9 cellular contexts compared by ENCODE assay signal in the genomic region with DNA sequence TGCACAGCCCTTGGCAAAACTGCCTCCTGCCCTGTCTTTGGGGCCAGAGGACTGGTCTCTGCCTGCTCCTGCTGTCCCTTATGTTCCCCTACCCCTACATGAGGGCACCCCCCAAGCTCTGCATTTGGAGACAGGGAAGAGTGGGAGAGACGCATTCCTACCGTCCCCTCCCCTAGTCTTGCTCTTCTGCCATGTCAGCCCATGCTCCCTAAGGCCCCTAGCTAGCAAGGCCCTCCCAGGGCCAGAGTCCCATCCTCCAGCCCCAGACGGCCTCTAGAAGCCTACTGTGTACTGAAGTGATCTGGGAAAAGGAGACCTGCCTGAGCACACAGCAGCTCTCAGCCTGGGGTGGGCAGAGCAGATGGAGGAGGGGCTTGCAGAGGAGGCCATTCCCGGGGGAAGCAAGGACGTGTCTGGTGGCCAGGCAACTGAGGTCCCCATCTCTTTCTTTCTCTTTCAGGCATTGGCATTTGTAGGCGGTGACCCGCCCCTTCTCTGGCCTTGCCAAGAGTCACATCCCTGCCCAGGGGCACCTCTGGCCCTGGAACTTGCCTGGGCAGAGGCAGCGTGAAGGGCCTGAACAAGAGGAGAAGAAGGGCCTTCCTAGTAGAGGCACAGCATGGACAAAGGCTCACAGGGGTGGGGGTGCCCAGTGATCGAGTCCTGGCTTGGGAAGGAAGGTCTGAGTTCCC. TPM values are rescaled to one million over a fixed set of nuclear protein-coding genes. Genes with fewer than 3 reads are reported as not detected.
DNase-seq lines count a peak whose midpoint lies in the region; ATAC-seq, FAIRE-seq and TF ChIP-seq lines count a peak whose summit lies in the region.
"Not testable (repeated sequence)": the region's sequence is repeated elsewhere in the genome, so short reads cannot be mapped to it uniquely, and the experiment has no call there.
"Had no signal": no experiment of that assay in that cellular context is flagged by ENCODE, and none has a peak within 500 bp of the region (broad histone marks: within the 10 kb centered on the region; RNA-seq: fewer than 3 reads in every experiment).

No MANE protein-coding gene starts in this region.

- H3K27me3 Mint-ChIP-seq in CD8-positive, alpha-beta memory T cell; activated T-cell treated with anti-CD3 and anti-CD28 coated beads, Interleukin-2, amount 50 U/mL, for 4 hours (ENCODE audit: low read depth); astrocyte (ENCODE audit: low read depth, unreplicated experiment); endodermal cell (ENCODE audit: insufficient read depth); immature natural killer cell (ENCODE audit: low read depth in 3 of 3); neural progenitor cell (ENCODE audit: insufficient read depth, low read depth); type B pancreatic cell: not testable (repeated sequence)

- H3K27ac Mint-ChIP-seq in CD8-positive, alpha-beta memory T cell; astrocyte (ENCODE audit: unreplicated experiment); endodermal cell; immature natural killer cell; neural progenitor cell; type B pancreatic cell: not testable (repeated sequence)

- not testable (repeated sequence) for DNase-seq in CD8-positive, alpha-beta memory T cell; activated T-cell treated with anti-CD3 and anti-CD28 coated beads, Interleukin-2, amount 50 U/mL, for 4 hours; astrocyte (ENCODE audit: low read depth); immature natural killer cell; neural progenitor cell (ENCODE audit: low spot score); type B pancreatic cell (ENCODE audit: extremely low spot score, unreplicated experiment)
- DNase-seq in NCI-H82 (lab: John Stamatoyannopoulos, UW) (peak; percentile 13), endodermal cell (peak; percentile 44)

- not testable (repeated sequence) for H3K27me3 ChIP-seq in CD8-positive, alpha-beta memory T cell (ENCODE audit: insufficient read depth, low read length, poor library complexity, severe bottlenecking); astrocyte (ENCODE audit: insufficient read depth, low read length); endodermal cell (ENCODE audit: control insufficient read depth, insufficient read depth, low read length, poor library complexity, severe bottlenecking); neural progenitor cell

- H2AFZ ChIP-seq in astrocyte (ENCODE audit: low read depth, low read length); neural progenitor cell (replicated peaks): not testable (repeated sequence)

- not testable (repeated sequence) for H3K4me1 ChIP-seq in CD8-positive, alpha-beta memory T cell (ENCODE audit: insufficient read depth, low read length); astrocyte (ENCODE audit: insufficient read depth, low read length); endodermal cell (ENCODE audit: control insufficient read depth, insufficient read depth, low read length); neural progenitor cell

- H3K36me3 Mint-ChIP-seq in CD8-positive, alpha-beta memory T cell; activated T-cell treated with anti-CD3 and anti-CD28 coated beads, Interleukin-2, amount 50 U/mL, for 4 hours (ENCODE audit: insufficient read depth); astrocyte (ENCODE audit: low read depth, unreplicated experiment); endodermal cell (ENCODE audit: low read depth); immature natural killer cell; neural progenitor cell; type B pancreatic cell: not testable (repeated sequence)

- H3K4me1 Mint-ChIP-seq in CD8-positive, alpha-beta memory T cell; activated T-cell treated with anti-CD3 and anti-CD28 coated beads, Interleukin-2, amount 50 U/mL, for 4 hours (ENCODE audit: low read depth); astrocyte (ENCODE audit: low read depth, unreplicated experiment); endodermal cell; immature natural killer cell; neural progenitor cell; type B pancreatic cell (ENCODE audit: unreplicated experiment): not testable (repeated sequence)

- H3K79me2 ChIP-seq in astrocyte (ENCODE audit: insufficient read depth, low read length); neural progenitor cell (ENCODE audit: low read depth): not testable (repeated sequence)

- FAIRE-seq in astrocyte (lab: Jason Lieb, UNC): not testable (repeated sequence)

- not testable (repeated sequence) for ATAC-seq in activated T-cell treated with anti-CD3 and anti-CD28 coated beads, Interleukin-2, amount 50 U/mL, for 4 hours

- H3K36me3 ChIP-seq in CD8-positive, alpha-beta memory T cell (ENCODE audit: insufficient read depth, low read length); astrocyte (ENCODE audit: insufficient read depth, low read length); endodermal cell (ENCODE audit: control insufficient read depth, insufficient read depth, low read length); neural progenitor cell: not testable (repeated sequence)

- not testable (repeated sequence) for H3K9me3 ChIP-seq in CD8-positive, alpha-beta memory T cell (ENCODE audit: low read length); astrocyte (ENCODE audit: insufficient read depth, low read depth, low read length); endodermal cell (ENCODE audit: control insufficient read depth, low read length); neural progenitor cell (ENCODE audit: low read depth)

- H3K4me3 ChIP-seq in CD8-positive, alpha-beta memory T cell (ENCODE audit: low read length); astrocyte (ENCODE audit: insufficient read depth, low read depth, low read length); endodermal cell (ENCODE audit: low read length); neural progenitor cell: not testable (repeated sequence)

- 66% methylated on average over 7 of the region's 9 CpGs; no CpG with 5 or more reads in 1 of the 2 experiments for WGBS in endodermal cell (ENCODE audit: insufficient coverage in 1 of 2, insufficient read length in 1 of 2), 2 experiments

- CTCF ChIA-PET in CD8-positive, alpha-beta memory T cell (lab: Charles Lee): not testable (repeated sequence)

- not testable (repeated sequence) for TF ChIP-seq CTCF in astrocyte (IDR thresholded peaks at IDR 0.05; ENCODE audit: insufficient read depth, low read depth, low read length); endodermal cell (conservative IDR thresholded peaks at IDR 0.05); neural progenitor cell (IDR thresholded peaks at IDR 0.05); type B pancreatic cell (conservative IDR thresholded peaks at IDR 0.05)

- POLR2A ChIA-PET in CD8-positive, alpha-beta memory T cell (lab: Charles Lee): not testable (repeated sequence)

- H3K9me3 Mint-ChIP-seq in CD8-positive, alpha-beta memory T cell; activated T-cell treated with anti-CD3 and anti-CD28 coated beads, Interleukin-2, amount 50 U/mL, for 4 hours; astrocyte (ENCODE audit: unreplicated experiment); immature natural killer cell; type B pancreatic cell: not testable (repeated sequence)
- peaks cover 49% of the 10 kb centered on the region for H3K9me3 Mint-ChIP-seq in endodermal cell
- peaks cover 18% of the 10 kb centered on the region for H3K9me3 Mint-ChIP-seq in neural progenitor cell

- not testable (repeated sequence) for H3K27ac ChIP-seq in CD8-positive, alpha-beta memory T cell (ENCODE audit: low read depth, low read length); astrocyte (ENCODE audit: low read depth, low read length); endodermal cell (ENCODE audit: low read depth, low read length); neural progenitor cell

- not testable (repeated sequence) for H4K20me1 ChIP-seq in astrocyte (ENCODE audit: insufficient read depth, low read length); neural progenitor cell (ENCODE audit: low read depth)

- peak overlapping the region; percentile 32 to 80 (median 63) for H3K4me3 Mint-ChIP-seq in CD8-positive, alpha-beta memory T cell
- H3K4me3 Mint-ChIP-seq in activated T-cell treated with anti-CD3 and anti-CD28 coated beads, Interleukin-2, amount 50 U/mL, for 4 hours: peak overlapping the region; percentile 63
- H3K4me3 Mint-ChIP-seq in astrocyte (ENCODE audit: unreplicated experiment) (peak overlapping the region; percentile 50), endodermal cell (peak overlapping the region; percentile 54), immature natural killer cell (peak overlapping the region in 4 of 5 donors; percentile 30 to 50 (median 34)), neural progenitor cell (peak overlapping the region; percentile 81), type B pancreatic cell (peak overlapping the region; percentile 68)

- not testable (repeated sequence) for H3K4me2 ChIP-seq in astrocyte (ENCODE audit: low read length)
- peak overlapping the region; percentile 70 for H3K4me2 ChIP-seq in neural progenitor cell

- not testable (repeated sequence) for H3K9ac ChIP-seq in astrocyte (ENCODE audit: low read length); endodermal cell (ENCODE audit: extremely low read depth, low read length, poor library complexity, severe bottlenecking); neural progenitor cell

- H3F3A ChIP-seq in neural progenitor cell (ENCODE audit: low read depth): not testable (repeated sequence)

RNA-seq across cellular contexts. Expression of a gene that starts 1.6 kb away (rescaled TPM):
- under 1 TPM; 0.48 to 0.62 TPM for total RNA-seq in CD8-positive, alpha-beta memory T cell
- polyA plus RNA-seq in CD8-positive, alpha-beta memory T cell: 0.10 TPM
- total RNA-seq in activated T-cell treated with anti-CD3 and anti-CD28 coated beads, Interleukin-2, amount 50 U/mL, for 4 hours: under 1 TPM; 0.38 to 0.66 (median 0.61) TPM
- total RNA-seq in astrocyte (0.18 and 0.48 TPM in 2 replicates), endodermal cell (1 to 10 TPM; 3.8 to 6.1 TPM), neural progenitor cell (ENCODE audit: low replicate concordance) (1.9 and 5.9 TPM in 2 replicates), type B pancreatic cell (ENCODE audit: low replicate concordance) (2.6 and 4.8 TPM in 2 replicates)
- 4.1 TPM for polyA plus RNA-seq in endodermal cell (2013, experiment 1 of 2)
- 3.4 TPM for polyA plus RNA-seq in endodermal cell (2013, experiment 2 of 2)
- polyA plus RNA-seq in immature natural killer cell: under 1 TPM in 2 of 3 donors, not detected in 1; 0.17 to 0.34 TPM
- total RNA-seq: fibroblast of villous mesenchyme had no signal
